In genomic region chr5:160118349-160119141, GRCh38 we compare ENCODE assay signal across 8 cellular contexts. TPM values are rescaled to one million over a fixed set of nuclear protein-coding genes. Genes with fewer than 3 reads are reported as not detected.
DNase-seq lines count a peak whose midpoint lies in the region; ATAC-seq, FAIRE-seq and TF ChIP-seq lines count a peak whose summit lies in the region.

No MANE protein-coding gene starts in this region.

- ATAC-seq in GM21447 (IDR thresholded peaks at IDR 0.05; ENCODE audit: unreplicated experiment), result peak; percentile 13

- no peak for FAIRE-seq in bronchial epithelial cell (lab: Jason Lieb, UNC)

- H3K4me3 ChIP-seq in WI38 (ENCODE audit: low read depth, low read length), result peak overlapping the region; percentile 90
- peak overlapping the region; percentile 90 for H3K4me3 ChIP-seq in bronchial epithelial cell (ENCODE audit: low read depth, low read length)
- peak overlapping the region; percentile 81 for H3K4me3 ChIP-seq in kidney epithelial cell (ENCODE audit: low read depth, low read length)

- TF ChIP-seq CTCF in WI38 (IDR thresholded peaks at IDR 0.05; ENCODE audit: low read depth, low read length), result no peak
- TF ChIP-seq CTCF in bronchial epithelial cell (IDR thresholded peaks at IDR 0.05; ENCODE audit: insufficient read depth, low read length, severe bottlenecking), result no peak
- TF ChIP-seq CTCF in kidney epithelial cell (IDR thresholded peaks at IDR 0.05; ENCODE audit: insufficient read depth, low read length, poor library complexity, severe bottlenecking), result no peak

- DNase-seq in DMS53 (lab: John Stamatoyannopoulos, UW), result peak; percentile 77
- DNase-seq in HuH-7 (ENCODE audit: low spot score), result peak; percentile 29
- no peak for DNase-seq in bronchial epithelial cell (ENCODE audit: low read depth)
- DNase-seq in kidney epithelial cell (ENCODE audit: low read depth), result no peak
- peak; percentile 44 for DNase-seq in stimulated activated CD4-positive, alpha-beta T cell treated with anti-CD3 and anti-CD28 coated beads, Interleukin-2, amount 100 ng/mL, for 4 hours (ENCODE audit: low read depth)
- no peak for DNase-seq in ecto neural progenitor cell (ENCODE audit: low spot score)

- H3K27me3 ChIP-seq in bronchial epithelial cell (ENCODE audit: control insufficient read depth, insufficient read depth, low read length) (no peaks in the 10 kb centered on the region), kidney epithelial cell (ENCODE audit: control insufficient read depth, insufficient read depth, low read length) (no peaks in the 10 kb centered on the region)

- peaks cover 2% of the 10 kb centered on the region for H3K36me3 ChIP-seq in bronchial epithelial cell (ENCODE audit: control insufficient read depth, insufficient read depth, low read length)
- H3K36me3 ChIP-seq in kidney epithelial cell (ENCODE audit: control insufficient read depth, insufficient read depth, low read length), result no peaks in the 10 kb centered on the region

RNA-seq across cellular contexts. Expression of gene PWWP2A, which starts 0.7 kb away (rescaled TPM):
- total RNA-seq in bronchial epithelial cell, result 10.8 and 13.1 TPM in 2 replicates
- total RNA-seq in kidney epithelial cell, result 24.8 and 32.7 TPM in 2 replicates

Comparison
In these comparisons a context has a peak if more than half of its experiments do, and no peak if none do; other contexts are left out.
1. DNase-seq: peak in DMS53 (single experiment), HuH-7 (single experiment) and stimulated activated CD4-positive, alpha-beta T cell treated with anti-CD3 and anti-CD28 coated beads, Interleukin-2, amount 100 ng/mL, for 4 hours (single experiment); none in bronchial epithelial cell (single experiment), kidney epithelial cell (single experiment) and ecto neural progenitor cell (single experiment).
2. Peak in every context shown above with its lines, with median percentiles within 50 percentile points of each other: H3K4me3 ChIP-seq.